1 cellular context compared by ENCODE assay signal in the genomic region with DNA sequence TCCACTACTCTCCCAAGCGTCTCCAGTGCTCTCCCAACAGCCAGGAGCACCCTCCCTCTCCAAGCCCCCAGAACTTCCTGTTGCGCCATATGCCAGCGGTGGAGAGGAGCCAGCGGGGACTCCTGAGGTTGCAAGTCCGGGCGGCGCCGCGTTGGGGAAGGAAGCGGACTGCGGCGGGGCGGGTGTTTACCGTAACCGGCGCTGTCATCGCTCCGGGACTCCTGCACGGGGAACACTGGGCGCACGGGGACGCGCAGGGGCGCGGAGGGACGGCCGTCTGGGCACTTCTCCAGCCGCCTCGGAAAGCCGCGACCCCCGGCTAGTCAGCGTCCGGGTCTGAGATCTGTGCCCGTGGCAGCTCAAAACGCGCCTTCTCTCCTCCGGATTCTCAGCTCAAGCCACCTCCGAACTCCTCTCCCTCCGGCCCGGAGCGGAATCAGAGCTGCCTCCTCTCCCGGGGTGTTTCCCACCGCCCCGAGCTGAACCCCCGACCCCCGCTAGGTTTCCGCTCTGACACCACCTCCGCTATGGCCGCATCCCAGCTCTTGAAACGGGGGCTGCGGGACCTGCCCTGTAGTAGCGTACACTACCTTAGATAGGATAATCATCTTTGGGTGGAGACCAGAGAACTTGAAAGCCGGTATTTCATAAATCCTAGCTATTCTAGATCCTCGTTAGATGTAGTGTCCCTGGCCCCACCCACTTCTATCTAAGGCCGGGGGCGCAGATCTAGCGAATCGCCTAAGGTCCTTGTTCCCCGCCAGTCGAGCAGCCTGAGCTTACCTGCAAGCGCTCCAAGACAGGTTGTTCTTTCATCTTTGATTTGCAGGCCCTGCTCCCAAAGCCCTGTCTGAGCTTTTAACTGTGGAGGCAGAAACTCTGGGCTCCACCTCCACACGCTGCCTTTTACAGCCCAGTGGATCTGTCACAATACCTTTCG.
TF ChIP-seq lines count a peak whose summit lies in the region.

A gene with protein sequence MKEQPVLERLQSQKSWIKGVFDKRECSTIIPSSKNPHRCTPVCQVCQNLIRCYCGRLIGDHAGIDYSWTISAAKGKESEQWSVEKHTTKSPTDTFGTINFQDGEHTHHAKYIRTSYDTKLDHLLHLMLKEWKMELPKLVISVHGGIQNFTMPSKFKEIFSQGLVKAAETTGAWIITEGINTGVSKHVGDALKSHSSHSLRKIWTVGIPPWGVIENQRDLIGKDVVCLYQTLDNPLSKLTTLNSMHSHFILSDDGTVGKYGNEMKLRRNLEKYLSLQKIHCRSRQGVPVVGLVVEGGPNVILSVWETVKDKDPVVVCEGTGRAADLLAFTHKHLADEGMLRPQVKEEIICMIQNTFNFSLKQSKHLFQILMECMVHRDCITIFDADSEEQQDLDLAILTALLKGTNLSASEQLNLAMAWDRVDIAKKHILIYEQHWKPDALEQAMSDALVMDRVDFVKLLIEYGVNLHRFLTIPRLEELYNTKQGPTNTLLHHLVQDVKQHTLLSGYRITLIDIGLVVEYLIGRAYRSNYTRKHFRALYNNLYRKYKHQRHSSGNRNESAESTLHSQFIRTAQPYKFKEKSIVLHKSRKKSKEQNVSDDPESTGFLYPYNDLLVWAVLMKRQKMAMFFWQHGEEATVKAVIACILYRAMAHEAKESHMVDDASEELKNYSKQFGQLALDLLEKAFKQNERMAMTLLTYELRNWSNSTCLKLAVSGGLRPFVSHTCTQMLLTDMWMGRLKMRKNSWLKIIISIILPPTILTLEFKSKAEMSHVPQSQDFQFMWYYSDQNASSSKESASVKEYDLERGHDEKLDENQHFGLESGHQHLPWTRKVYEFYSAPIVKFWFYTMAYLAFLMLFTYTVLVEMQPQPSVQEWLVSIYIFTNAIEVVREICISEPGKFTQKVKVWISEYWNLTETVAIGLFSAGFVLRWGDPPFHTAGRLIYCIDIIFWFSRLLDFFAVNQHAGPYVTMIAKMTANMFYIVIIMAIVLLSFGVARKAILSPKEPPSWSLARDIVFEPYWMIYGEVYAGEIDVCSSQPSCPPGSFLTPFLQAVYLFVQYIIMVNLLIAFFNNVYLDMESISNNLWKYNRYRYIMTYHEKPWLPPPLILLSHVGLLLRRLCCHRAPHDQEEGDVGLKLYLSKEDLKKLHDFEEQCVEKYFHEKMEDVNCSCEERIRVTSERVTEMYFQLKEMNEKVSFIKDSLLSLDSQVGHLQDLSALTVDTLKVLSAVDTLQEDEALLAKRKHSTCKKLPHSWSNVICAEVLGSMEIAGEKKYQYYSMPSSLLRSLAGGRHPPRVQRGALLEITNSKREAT (N-terminal part only) (minus strand): TSS at position 881 of the 940 bp plus-strand sequence. CDS start 65 bp downstream, at position 816.

TF ChIP-seq in HEK293, 187 proteins besides CTCF, POLR2A, EP300 and RAD21 (continued from another document and continues in another):
- TF ChIP-seq ZSCAN23 (tag by site-specific recombination; IDR thresholded peaks at IDR 0.05) (no peak), ZNF324 (tag by site-specific recombination; IDR thresholded peaks at IDR 0.05) (no peak), WT1 (tag by site-specific recombination; IDR thresholded peaks at IDR 0.05) (no peak), RBAK (tag by site-specific recombination; IDR thresholded peaks at IDR 0.05) (no peak), ZNF837 (tag by site-specific recombination; IDR thresholded peaks at IDR 0.05) (no peak), EGR2 (tag by site-specific recombination; IDR thresholded peaks at IDR 0.05; ENCODE audit: low read depth) (no peak), ZNF530 (tag by site-specific recombination; IDR thresholded peaks at IDR 0.05; ENCODE audit: low read depth) (no peak), ZNF433 (tag by site-specific recombination; IDR thresholded peaks at IDR 0.05; ENCODE audit: low read depth) (no peak), ZNF423 (tag by site-specific recombination; IDR thresholded peaks at IDR 0.05) (peak; percentile 55; the same call in 1 of the 2 replicates), FEZF1 (tag by site-specific recombination; IDR thresholded peaks at IDR 0.05) (peak; percentile 59), ZNF292 (tag by site-specific recombination; IDR thresholded peaks at IDR 0.05; ENCODE audit: borderline replicate concordance, low read depth) (no peak), ZNF37A (tag by site-specific recombination; IDR thresholded peaks at IDR 0.05) (no peak), ZSCAN30 (tag by site-specific recombination; IDR thresholded peaks at IDR 0.05) (peak; percentile 10; the same call in 1 of the 2 replicates), KLF7 (tag by site-specific recombination; IDR thresholded peaks at IDR 0.05; ENCODE audit: borderline replicate concordance) (no peak), YY1 (tag by site-specific recombination; IDR thresholded peaks at IDR 0.05) (no peak), ZNF416 (tag by site-specific recombination; IDR thresholded peaks at IDR 0.05) (no peak), ZNF366 (tag by site-specific recombination; conservative IDR thresholded peaks at IDR 0.05) (no peak), YY2 (tag by site-specific recombination; IDR thresholded peaks at IDR 0.05) (no peak), ZNF561 (tag by site-specific recombination; IDR thresholded peaks at IDR 0.05; ENCODE audit: borderline replicate concordance) (no peak), TRIM28 (IDR thresholded peaks at IDR 0.05; ENCODE audit: borderline replicate concordance, low read length) (no peak), ZNF354C (tag by site-specific recombination; IDR thresholded peaks at IDR 0.05; ENCODE audit: borderline replicate concordance, low read depth) (no peak), SCRT1 (tag by site-specific recombination; IDR thresholded peaks at IDR 0.05; ENCODE audit: borderline replicate concordance) (no peak), SP7 (tag by site-specific recombination; IDR thresholded peaks at IDR 0.05) (peak; percentile 32; the same call in 1 of the 2 replicates), ZBTB8A (tag by site-specific recombination; IDR thresholded peaks at IDR 0.05) (peak; percentile 45), ZFP37 (tag by site-specific recombination; IDR thresholded peaks at IDR 0.05) (peak; percentile 25; the same call in 1 of the 2 replicates), GLIS1 (tag by site-specific recombination; IDR thresholded peaks at IDR 0.05) (no peak; the same call in 1 of the 2 replicates), GLIS2 (tag by site-specific recombination; IDR thresholded peaks at IDR 0.05) (peak; percentile 59; the same call in 1 of the 2 replicates), ZFP3 (tag by site-specific recombination; IDR thresholded peaks at IDR 0.05; ENCODE audit: low read depth) (no peak), ZNF830 (tag by site-specific recombination; IDR thresholded peaks at IDR 0.05; ENCODE audit: low read depth) (no peak), SETDB1 (IDR thresholded peaks at IDR 0.05; ENCODE audit: insufficient read length, low read length) (no peak), ZSCAN16 (tag by site-specific recombination; IDR thresholded peaks at IDR 0.05) (no peak), ZNF138 (tag by site-specific recombination; IDR thresholded peaks at IDR 0.05; ENCODE audit: borderline replicate concordance) (no peak), ZNF335 (tag by site-specific recombination; conservative IDR thresholded peaks at IDR 0.05) (peak; percentile 72), ZNF146 (tag by site-specific recombination; IDR thresholded peaks at IDR 0.05) (no peak)
- TF ChIP-seq, protein P1, sequence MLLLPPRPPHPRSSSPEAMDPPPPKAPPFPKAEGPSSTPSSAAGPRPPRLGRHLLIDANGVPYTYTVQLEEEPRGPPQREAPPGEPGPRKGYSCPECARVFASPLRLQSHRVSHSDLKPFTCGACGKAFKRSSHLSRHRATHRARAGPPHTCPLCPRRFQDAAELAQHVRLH (tag by site-specific recombination; IDR thresholded peaks at IDR 0.05): no peak
- TF ChIP-seq, protein P2, sequence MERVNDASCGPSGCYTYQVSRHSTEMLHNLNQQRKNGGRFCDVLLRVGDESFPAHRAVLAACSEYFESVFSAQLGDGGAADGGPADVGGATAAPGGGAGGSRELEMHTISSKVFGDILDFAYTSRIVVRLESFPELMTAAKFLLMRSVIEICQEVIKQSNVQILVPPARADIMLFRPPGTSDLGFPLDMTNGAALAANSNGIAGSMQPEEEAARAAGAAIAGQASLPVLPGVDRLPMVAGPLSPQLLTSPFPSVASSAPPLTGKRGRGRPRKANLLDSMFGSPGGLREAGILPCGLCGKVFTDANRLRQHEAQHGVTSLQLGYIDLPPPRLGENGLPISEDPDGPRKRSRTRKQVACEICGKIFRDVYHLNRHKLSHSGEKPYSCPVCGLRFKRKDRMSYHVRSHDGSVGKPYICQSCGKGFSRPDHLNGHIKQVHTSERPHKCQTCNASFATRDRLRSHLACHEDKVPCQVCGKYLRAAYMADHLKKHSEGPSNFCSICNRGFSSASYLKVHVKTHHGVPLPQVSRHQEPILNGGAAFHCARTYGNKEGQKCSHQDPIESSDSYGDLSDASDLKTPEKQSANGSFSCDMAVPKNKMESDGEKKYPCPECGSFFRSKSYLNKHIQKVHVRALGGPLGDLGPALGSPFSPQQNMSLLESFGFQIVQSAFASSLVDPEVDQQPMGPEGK (tag by site-specific recombination; IDR thresholded peaks at IDR 0.05): peak; percentile 78
- TF ChIP-seq, protein P3, sequence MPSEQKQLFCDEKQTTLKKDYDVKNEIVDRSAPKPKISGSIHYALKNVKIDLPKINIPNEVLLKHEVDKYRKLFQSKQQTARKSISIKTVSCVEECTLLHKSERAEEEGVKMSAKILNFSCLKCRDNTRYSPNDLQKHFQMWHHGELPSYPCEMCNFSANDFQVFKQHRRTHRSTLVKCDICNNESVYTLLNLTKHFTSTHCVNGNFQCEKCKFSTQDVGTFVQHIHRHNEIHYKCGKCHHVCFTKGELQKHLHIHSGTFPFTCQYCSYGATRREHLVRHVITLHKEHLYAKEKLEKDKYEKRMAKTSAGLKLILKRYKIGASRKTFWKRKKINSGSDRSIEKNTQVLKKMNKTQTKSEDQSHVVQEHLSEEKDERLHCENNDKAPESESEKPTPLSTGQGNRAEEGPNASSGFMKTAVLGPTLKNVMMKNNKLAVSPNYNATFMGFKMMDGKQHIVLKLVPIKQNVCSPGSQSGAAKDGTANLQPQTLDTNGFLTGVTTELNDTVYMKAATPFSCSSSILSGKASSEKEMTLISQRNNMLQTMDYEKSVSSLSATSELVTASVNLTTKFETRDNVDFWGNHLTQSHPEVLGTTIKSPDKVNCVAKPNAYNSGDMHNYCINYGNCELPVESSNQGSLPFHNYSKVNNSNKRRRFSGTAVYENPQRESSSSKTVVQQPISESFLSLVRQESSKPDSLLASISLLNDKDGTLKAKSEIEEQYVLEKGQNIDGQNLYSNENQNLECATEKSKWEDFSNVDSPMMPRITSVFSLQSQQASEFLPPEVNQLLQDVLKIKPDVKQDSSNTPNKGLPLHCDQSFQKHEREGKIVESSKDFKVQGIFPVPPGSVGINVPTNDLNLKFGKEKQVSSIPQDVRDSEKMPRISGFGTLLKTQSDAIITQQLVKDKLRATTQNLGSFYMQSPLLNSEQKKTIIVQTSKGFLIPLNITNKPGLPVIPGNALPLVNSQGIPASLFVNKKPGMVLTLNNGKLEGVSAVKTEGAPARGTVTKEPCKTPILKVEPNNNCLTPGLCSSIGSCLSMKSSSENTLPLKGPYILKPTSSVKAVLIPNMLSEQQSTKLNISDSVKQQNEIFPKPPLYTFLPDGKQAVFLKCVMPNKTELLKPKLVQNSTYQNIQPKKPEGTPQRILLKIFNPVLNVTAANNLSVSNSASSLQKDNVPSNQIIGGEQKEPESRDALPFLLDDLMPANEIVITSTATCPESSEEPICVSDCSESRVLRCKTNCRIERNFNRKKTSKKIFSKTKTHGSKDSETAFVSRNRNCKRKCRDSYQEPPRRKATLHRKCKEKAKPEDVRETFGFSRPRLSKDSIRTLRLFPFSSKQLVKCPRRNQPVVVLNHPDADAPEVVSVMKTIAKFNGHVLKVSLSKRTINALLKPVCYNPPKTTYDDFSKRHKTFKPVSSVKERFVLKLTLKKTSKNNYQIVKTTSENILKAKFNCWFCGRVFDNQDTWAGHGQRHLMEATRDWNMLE (tag by site-specific recombination; conservative IDR thresholded peaks at IDR 0.05; ENCODE audit: low read depth): 0 out of 2 replicates have a peak, but pooled peaks have one; percentile 18
- TF ChIP-seq, protein P4, sequence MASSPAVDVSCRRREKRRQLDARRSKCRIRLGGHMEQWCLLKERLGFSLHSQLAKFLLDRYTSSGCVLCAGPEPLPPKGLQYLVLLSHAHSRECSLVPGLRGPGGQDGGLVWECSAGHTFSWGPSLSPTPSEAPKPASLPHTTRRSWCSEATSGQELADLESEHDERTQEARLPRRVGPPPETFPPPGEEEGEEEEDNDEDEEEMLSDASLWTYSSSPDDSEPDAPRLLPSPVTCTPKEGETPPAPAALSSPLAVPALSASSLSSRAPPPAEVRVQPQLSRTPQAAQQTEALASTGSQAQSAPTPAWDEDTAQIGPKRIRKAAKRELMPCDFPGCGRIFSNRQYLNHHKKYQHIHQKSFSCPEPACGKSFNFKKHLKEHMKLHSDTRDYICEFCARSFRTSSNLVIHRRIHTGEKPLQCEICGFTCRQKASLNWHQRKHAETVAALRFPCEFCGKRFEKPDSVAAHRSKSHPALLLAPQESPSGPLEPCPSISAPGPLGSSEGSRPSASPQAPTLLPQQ (tag by site-specific recombination; IDR thresholded peaks at IDR 0.05): no peak
- TF ChIP-seq, protein P5, sequence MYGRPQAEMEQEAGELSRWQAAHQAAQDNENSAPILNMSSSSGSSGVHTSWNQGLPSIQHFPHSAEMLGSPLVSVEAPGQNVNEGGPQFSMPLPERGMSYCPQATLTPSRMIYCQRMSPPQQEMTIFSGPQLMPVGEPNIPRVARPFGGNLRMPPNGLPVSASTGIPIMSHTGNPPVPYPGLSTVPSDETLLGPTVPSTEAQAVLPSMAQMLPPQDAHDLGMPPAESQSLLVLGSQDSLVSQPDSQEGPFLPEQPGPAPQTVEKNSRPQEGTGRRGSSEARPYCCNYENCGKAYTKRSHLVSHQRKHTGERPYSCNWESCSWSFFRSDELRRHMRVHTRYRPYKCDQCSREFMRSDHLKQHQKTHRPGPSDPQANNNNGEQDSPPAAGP (tag by site-specific recombination; IDR thresholded peaks at IDR 0.05): no peak
- TF ChIP-seq, protein P6, sequence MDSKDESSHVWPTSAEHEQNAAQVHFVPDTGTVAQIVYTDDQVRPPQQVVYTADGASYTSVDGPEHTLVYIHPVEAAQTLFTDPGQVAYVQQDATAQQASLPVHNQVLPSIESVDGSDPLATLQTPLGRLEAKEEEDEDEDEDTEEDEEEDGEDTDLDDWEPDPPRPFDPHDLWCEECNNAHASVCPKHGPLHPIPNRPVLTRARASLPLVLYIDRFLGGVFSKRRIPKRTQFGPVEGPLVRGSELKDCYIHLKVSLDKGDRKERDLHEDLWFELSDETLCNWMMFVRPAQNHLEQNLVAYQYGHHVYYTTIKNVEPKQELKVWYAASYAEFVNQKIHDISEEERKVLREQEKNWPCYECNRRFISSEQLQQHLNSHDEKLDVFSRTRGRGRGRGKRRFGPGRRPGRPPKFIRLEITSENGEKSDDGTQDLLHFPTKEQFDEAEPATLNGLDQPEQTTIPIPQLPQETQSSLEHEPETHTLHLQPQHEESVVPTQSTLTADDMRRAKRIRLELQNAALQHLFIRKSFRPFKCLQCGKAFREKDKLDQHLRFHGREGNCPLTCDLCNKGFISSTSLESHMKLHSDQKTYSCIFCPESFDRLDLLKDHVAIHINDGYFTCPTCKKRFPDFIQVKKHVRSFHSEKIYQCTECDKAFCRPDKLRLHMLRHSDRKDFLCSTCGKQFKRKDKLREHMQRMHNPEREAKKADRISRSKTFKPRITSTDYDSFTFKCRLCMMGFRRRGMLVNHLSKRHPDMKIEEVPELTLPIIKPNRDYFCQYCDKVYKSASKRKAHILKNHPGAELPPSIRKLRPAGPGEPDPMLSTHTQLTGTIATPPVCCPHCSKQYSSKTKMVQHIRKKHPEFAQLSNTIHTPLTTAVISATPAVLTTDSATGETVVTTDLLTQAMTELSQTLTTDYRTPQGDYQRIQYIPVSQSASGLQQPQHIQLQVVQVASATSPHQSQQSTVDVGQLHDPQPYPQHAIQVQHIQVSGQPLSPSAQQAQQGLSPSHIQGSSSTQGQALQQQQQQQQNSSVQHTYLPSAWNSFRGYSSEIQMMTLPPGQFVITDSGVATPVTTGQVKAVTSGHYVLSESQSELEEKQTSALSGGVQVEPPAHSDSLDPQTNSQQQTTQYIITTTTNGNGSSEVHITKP (tag by site-specific recombination; IDR thresholded peaks at IDR 0.05): peak; percentile 73
